11 cellular contexts compared by ENCODE assay signal in the genomic region with DNA sequence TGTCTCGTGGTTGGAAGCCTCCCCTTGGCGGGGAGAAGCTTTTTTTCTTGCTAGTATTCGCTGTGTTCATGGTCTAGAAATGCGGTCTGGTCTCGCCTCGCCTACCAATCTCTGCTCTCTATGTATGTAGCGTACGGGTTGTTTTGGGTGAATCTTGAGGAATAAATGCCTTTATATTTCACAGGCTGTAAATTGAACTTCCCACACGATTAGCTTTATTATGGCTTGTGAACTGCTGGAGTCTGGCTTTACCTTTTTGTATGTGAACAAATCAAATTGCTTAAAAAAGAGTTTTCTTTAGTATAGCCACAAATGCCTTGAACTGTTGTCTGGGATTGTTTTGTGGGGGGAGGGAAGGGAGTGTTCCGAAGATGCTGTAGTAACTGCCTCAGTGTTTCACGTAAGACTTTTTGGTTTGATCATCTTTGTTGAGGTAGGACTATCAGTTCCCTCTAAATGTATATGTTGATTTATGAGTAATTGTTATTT. TPM values are rescaled to one million over a fixed set of nuclear protein-coding genes. Genes with fewer than 3 reads are reported as not detected.
DNase-seq lines count a peak whose midpoint lies in the region; ATAC-seq and TF ChIP-seq lines count a peak whose summit lies in the region.
"Had no signal": no experiment of that assay in that cellular context is flagged by ENCODE, and none has a peak within 500 bp of the region (broad histone marks: within the 10 kb centered on the region; RNA-seq: fewer than 3 reads in every experiment).

No MANE protein-coding gene starts in this region.

- H3F3A ChIP-seq in GM23338 (replicated peaks; ENCODE audit: low read depth) = peaks cover 6% of the 10 kb centered on the region; the same call in 1 of the 2 replicates

- ATAC-seq in GM23338 (no peak), GM19467 (IDR thresholded peaks at IDR 0.05; ENCODE audit: unreplicated experiment) (no peak)

- peak overlapping the region; percentile 67 for H3K4me3 ChIP-seq in GM23338

- H3K27me3 ChIP-seq in GM23338 (ENCODE audit: insufficient read depth) = peaks cover 83% of the 10 kb centered on the region

- intact Hi-C loops in activated T-helper 1 cell treated with anti-CD3 and anti-CD28 coated beads, Interleukin-12 subunit alpha, Interleukin-12 subunit beta, Interleukin-2, Interleukin-4 antibody, amounts not matched to agents 30 ng/mL and 10 ng/mL and 1 ng/mL, durations not matched to agents 14 hours and 24 hours and 36 hours (cut with micrococcal nuclease) = loop anchor here (1.0 to 5.0 kb wide), 6 partner anchors 10 to 731 kb away; a partner anchor contains a TSS

- no peaks in the 10 kb centered on the region; the same call in 2 of the 3 replicates for H3K36me3 Mint-ChIP-seq in GM23338 (ENCODE audit: low read depth)
- peaks cover 13% of the 10 kb centered on the region for H3K36me3 Mint-ChIP-seq in activated T-helper 1 cell treated with anti-CD3 and anti-CD28 coated beads, Interleukin-12 subunit alpha, Interleukin-12 subunit beta, Interleukin-2, Interleukin-4 antibody, amounts not matched to agents 30 ng/mL and 10 ng/mL and 1 ng/mL, durations not matched to agents 14 hours and 24 hours and 36 hours (ENCODE audit: low read depth)
- no peaks in the 10 kb centered on the region for H3K36me3 Mint-ChIP-seq in mesothelial cell of epicardium

- H4K20me1 ChIP-seq in GM23338 (replicated peaks; ENCODE audit: insufficient read depth) = no peaks in the 10 kb centered on the region

- DNase-seq in NCI-H2107 treated with DMSO at 0.1 percent for 48 hours (lab: John Stamatoyannopoulos, UW; ENCODE audit: unreplicated experiment) (peak; percentile 27), NCI-H2107 (lab: John Stamatoyannopoulos, UW) (no peak), GM23338 (ENCODE audit: low spot score) (peak; percentile 39), mesothelial cell of epicardium (ENCODE audit: low spot score in 2 of 2, unreplicated experiment in 2 of 2) (no peak), AG08395 (ENCODE audit: low spot score) (no peak), A172 (ENCODE audit: low spot score) (no peak)
- DNase-seq in activated T-helper 1 cell treated with anti-CD3 and anti-CD28 coated beads, Interleukin-12 subunit alpha, Interleukin-12 subunit beta, Interleukin-2, Interleukin-4 antibody, amounts not matched to agents 30 ng/mL and 10 ng/mL and 1 ng/mL, durations not matched to agents 14 hours and 24 hours and 36 hours (ENCODE audit: low spot score) = no peak
- DNase-seq: effector memory CD4-positive, alpha-beta T cell; right cardiac atrium had no signal

- TF ChIP-seq CTCF in GM23338 (conservative IDR thresholded peaks at IDR 0.05; ENCODE audit: low read depth in 2 of 2) (no peak), mesothelial cell of epicardium (IDR thresholded peaks at IDR 0.05; ENCODE audit: unreplicated experiment) (no peak)

- peak overlapping the region; percentile 94 for H2AFZ ChIP-seq in GM23338

- no peaks in the 10 kb centered on the region for H3K36me3 ChIP-seq in GM23338 (ENCODE audit: insufficient read depth)

- peaks cover 48% of the 10 kb centered on the region for H3K4me1 ChIP-seq in GM23338 (ENCODE audit: insufficient read depth)

- H3K27me3 Mint-ChIP-seq in GM23338 (ENCODE audit: insufficient read depth, low read depth, poor library complexity) = peaks cover 78% of the 10 kb centered on the region
- H3K27me3 Mint-ChIP-seq in activated T-helper 1 cell treated with anti-CD3 and anti-CD28 coated beads, Interleukin-12 subunit alpha, Interleukin-12 subunit beta, Interleukin-2, Interleukin-4 antibody, amounts not matched to agents 30 ng/mL and 10 ng/mL and 1 ng/mL, durations not matched to agents 14 hours and 24 hours and 36 hours (ENCODE audit: insufficient read depth) = peaks cover 63% of the 10 kb centered on the region
- peaks cover 82% of the 10 kb centered on the region for H3K27me3 Mint-ChIP-seq in mesothelial cell of epicardium (ENCODE audit: low read depth)

- H3K27ac Mint-ChIP-seq in GM23338 = no peak overlapping the region
- peak overlapping the region; percentile 89 for H3K27ac Mint-ChIP-seq in activated T-helper 1 cell treated with anti-CD3 and anti-CD28 coated beads, Interleukin-12 subunit alpha, Interleukin-12 subunit beta, Interleukin-2, Interleukin-4 antibody, amounts not matched to agents 30 ng/mL and 10 ng/mL and 1 ng/mL, durations not matched to agents 14 hours and 24 hours and 36 hours
- no peak overlapping the region for H3K27ac Mint-ChIP-seq in mesothelial cell of epicardium

- no peak overlapping the region for H3K27ac ChIP-seq in GM23338 (ENCODE audit: low read depth)

- H3K4me2 ChIP-seq in GM23338 = peak overlapping the region; percentile 93

- H3K79me2 ChIP-seq in GM23338 (replicated peaks; ENCODE audit: insufficient read depth) = no peaks in the 10 kb centered on the region

- H3K9me3 Mint-ChIP-seq in GM23338 = peaks cover 5% of the 10 kb centered on the region; the same call in 1 of the 3 replicates
- no peaks in the 10 kb centered on the region for H3K9me3 Mint-ChIP-seq in activated T-helper 1 cell treated with anti-CD3 and anti-CD28 coated beads, Interleukin-12 subunit alpha, Interleukin-12 subunit beta, Interleukin-2, Interleukin-4 antibody, amounts not matched to agents 30 ng/mL and 10 ng/mL and 1 ng/mL, durations not matched to agents 14 hours and 24 hours and 36 hours
- no peaks in the 10 kb centered on the region for H3K9me3 Mint-ChIP-seq in mesothelial cell of epicardium

- H3K4me1 Mint-ChIP-seq in GM23338 (peaks cover 47% of the 10 kb centered on the region), mesothelial cell of epicardium (peaks cover 8% of the 10 kb centered on the region)
- H3K4me1 Mint-ChIP-seq in activated T-helper 1 cell treated with anti-CD3 and anti-CD28 coated beads, Interleukin-12 subunit alpha, Interleukin-12 subunit beta, Interleukin-2, Interleukin-4 antibody, amounts not matched to agents 30 ng/mL and 10 ng/mL and 1 ng/mL, durations not matched to agents 14 hours and 24 hours and 36 hours (ENCODE audit: low read depth) = peaks cover 28% of the 10 kb centered on the region

- H3K4me3 Mint-ChIP-seq in GM23338 = peak overlapping the region; percentile 72
- peak overlapping the region; percentile 88 for H3K4me3 Mint-ChIP-seq in activated T-helper 1 cell treated with anti-CD3 and anti-CD28 coated beads, Interleukin-12 subunit alpha, Interleukin-12 subunit beta, Interleukin-2, Interleukin-4 antibody, amounts not matched to agents 30 ng/mL and 10 ng/mL and 1 ng/mL, durations not matched to agents 14 hours and 24 hours and 36 hours
- peak overlapping the region; percentile 63 for H3K4me3 Mint-ChIP-seq in mesothelial cell of epicardium

- peaks cover 12% of the 10 kb centered on the region for H3K9me2 ChIP-seq in GM23338 (ENCODE audit: insufficient read depth)

TF ChIP-seq in GM23338, 12 proteins besides CTCF, POLR2A, EP300 and RAD21:
- peak; percentile 80 for TF ChIP-seq EZH2 (IDR thresholded peaks at IDR 0.05; ENCODE audit: low read depth, unreplicated experiment)
- TF ChIP-seq CREB1 (CRISPR knock-in tag; IDR thresholded peaks at IDR 0.05; ENCODE audit: low read depth) = no peak
- TF ChIP-seq EZH2phosphoT487 (IDR thresholded peaks at IDR 0.05; ENCODE audit: unreplicated experiment) = no peak
- TF ChIP-seq, protein P1, sequence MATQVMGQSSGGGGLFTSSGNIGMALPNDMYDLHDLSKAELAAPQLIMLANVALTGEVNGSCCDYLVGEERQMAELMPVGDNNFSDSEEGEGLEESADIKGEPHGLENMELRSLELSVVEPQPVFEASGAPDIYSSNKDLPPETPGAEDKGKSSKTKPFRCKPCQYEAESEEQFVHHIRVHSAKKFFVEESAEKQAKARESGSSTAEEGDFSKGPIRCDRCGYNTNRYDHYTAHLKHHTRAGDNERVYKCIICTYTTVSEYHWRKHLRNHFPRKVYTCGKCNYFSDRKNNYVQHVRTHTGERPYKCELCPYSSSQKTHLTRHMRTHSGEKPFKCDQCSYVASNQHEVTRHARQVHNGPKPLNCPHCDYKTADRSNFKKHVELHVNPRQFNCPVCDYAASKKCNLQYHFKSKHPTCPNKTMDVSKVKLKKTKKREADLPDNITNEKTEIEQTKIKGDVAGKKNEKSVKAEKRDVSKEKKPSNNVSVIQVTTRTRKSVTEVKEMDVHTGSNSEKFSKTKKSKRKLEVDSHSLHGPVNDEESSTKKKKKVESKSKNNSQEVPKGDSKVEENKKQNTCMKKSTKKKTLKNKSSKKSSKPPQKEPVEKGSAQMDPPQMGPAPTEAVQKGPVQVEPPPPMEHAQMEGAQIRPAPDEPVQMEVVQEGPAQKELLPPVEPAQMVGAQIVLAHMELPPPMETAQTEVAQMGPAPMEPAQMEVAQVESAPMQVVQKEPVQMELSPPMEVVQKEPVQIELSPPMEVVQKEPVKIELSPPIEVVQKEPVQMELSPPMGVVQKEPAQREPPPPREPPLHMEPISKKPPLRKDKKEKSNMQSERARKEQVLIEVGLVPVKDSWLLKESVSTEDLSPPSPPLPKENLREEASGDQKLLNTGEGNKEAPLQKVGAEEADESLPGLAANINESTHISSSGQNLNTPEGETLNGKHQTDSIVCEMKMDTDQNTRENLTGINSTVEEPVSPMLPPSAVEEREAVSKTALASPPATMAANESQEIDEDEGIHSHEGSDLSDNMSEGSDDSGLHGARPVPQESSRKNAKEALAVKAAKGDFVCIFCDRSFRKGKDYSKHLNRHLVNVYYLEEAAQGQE (IDR thresholded peaks at IDR 0.05; ENCODE audit: unreplicated experiment) = no peak

RNA-seq across cellular contexts. Expression of a gene that starts 2.2 kb away (rescaled TPM):
- total RNA-seq in GM23338 (2014; rRNA removed; shearing (Covaris generic)) = 1.2 and 2.2 TPM in 2 replicates
- polyA plus RNA-seq in GM23338 (2016; fragmentation: Nextera tagmentation; extraction: Ambion mirVana) = 0.55 and 0.61 TPM in 2 replicates
- 30.1 and 32.3 TPM in 2 replicates for total RNA-seq in activated T-helper 1 cell treated with anti-CD3 and anti-CD28 coated beads, Interleukin-12 subunit alpha, Interleukin-12 subunit beta, Interleukin-2, Interleukin-4 antibody, amounts not matched to agents 30 ng/mL and 10 ng/mL and 1 ng/mL, durations not matched to agents 14 hours and 24 hours and 36 hours
- not detected in 3 replicates for total RNA-seq in mesothelial cell of epicardium
- total RNA-seq in A172 (2014; rRNA removed; shearing (Covaris generic)) = not detected in 2 replicates
- total RNA-seq: right cardiac atrium had no signal
- polyA plus RNA-seq: keratinocyte, right cardiac atrium had no signal

Comparison
In these comparisons a context has a peak if more than half of its experiments do, and no peak if none do; other contexts are left out.
1. DNase-seq: peak in NCI-H2107 treated with DMSO at 0.1 percent for 48 hours (single experiment) and GM23338 (single experiment); none in NCI-H2107 (single experiment), activated T-helper 1 cell treated with anti-CD3 and anti-CD28 coated beads, Interleukin-12 subunit alpha, Interleukin-12 subunit beta, Interleukin-2, Interleukin-4 antibody, amounts not matched to agents 30 ng/mL and 10 ng/mL and 1 ng/mL, durations not matched to agents 14 hours and 24 hours and 36 hours (single experiment), mesothelial cell of epicardium (0 of 2), AG08395 (single experiment) and A172 (single experiment).
2. Peak in every context shown above with its lines, with median percentiles within 50 percentile points of each other: H3K4me3 Mint-ChIP-seq.